In genomic region chr11:125914601-125915000, GRCh38 we compare ENCODE assay signal across 14 cellular contexts. TPM values are rescaled to one million over a fixed set of nuclear protein-coding genes. Genes with fewer than 3 reads are reported as not detected.
A peak's percentile ranks its signal among the peaks of the same experiment; 100 is the strongest.
DNase-seq lines count a peak whose midpoint lies in the region; ATAC-seq and TF ChIP-seq lines count a peak whose summit lies in the region.
"Not testable (repeated sequence)": the region's sequence is repeated elsewhere in the genome, so short reads cannot be mapped to it uniquely, and the experiment has no call there.
"Had no signal": no experiment of that assay in that cellular context is flagged by ENCODE, and none has a peak within 500 bp of the region (broad histone marks: within the 10 kb centered on the region; RNA-seq: fewer than 3 reads in every experiment).

No MANE protein-coding gene starts in this region.

- not testable (repeated sequence) for H3K4me1 ChIP-seq in GM23338 (ENCODE audit: insufficient read depth); Loucy (ENCODE audit: insufficient read depth, low read length, poor library complexity, severe bottlenecking); endodermal cell (ENCODE audit: control insufficient read depth, insufficient read depth, low read length); neural progenitor cell

- not testable (repeated sequence) for H3K27ac ChIP-seq in 22Rv1; C4-2B; GM23338 (ENCODE audit: low read depth); endodermal cell (ENCODE audit: low read depth, low read length); neural progenitor cell

- H3K4me3 ChIP-seq in GM23338; Loucy (ENCODE audit: low read length, poor library complexity, severe bottlenecking); endodermal cell (ENCODE audit: low read length); neural progenitor cell: not testable (repeated sequence)

- H2AFZ ChIP-seq in GM23338; Loucy (ENCODE audit: low read length); neural progenitor cell (replicated peaks): not testable (repeated sequence)

- H3K4me3 Mint-ChIP-seq in GM23338; activated CD8-positive, alpha-beta T cell treated with anti-CD3 and anti-CD28 coated beads for 36 hours; endodermal cell; neural progenitor cell: not testable (repeated sequence)

- POLR2A ChIA-PET in activated CD8-positive, alpha-beta T cell treated with anti-CD3 and anti-CD28 coated beads for 36 hours (lab: Charles Lee): not testable (repeated sequence)

- CTCF ChIA-PET in activated CD8-positive, alpha-beta T cell treated with anti-CD3 and anti-CD28 coated beads for 36 hours (lab: Charles Lee): not testable (repeated sequence)

- intact Hi-C loops in activated CD8-positive, alpha-beta T cell treated with anti-CD3 and anti-CD28 coated beads for 36 hours (cut with micrococcal nuclease): not testable (repeated sequence)

- not testable (repeated sequence) for H3K27me3 Mint-ChIP-seq in GM23338 (ENCODE audit: insufficient read depth, low read depth, poor library complexity); endodermal cell (ENCODE audit: insufficient read depth); neural progenitor cell (ENCODE audit: insufficient read depth, low read depth)
- peaks cover 15% of the 10 kb centered on the region for H3K27me3 Mint-ChIP-seq in activated CD8-positive, alpha-beta T cell treated with anti-CD3 and anti-CD28 coated beads for 36 hours

- H3K36me3 Mint-ChIP-seq in GM23338 (ENCODE audit: low read depth); activated CD8-positive, alpha-beta T cell treated with anti-CD3 and anti-CD28 coated beads for 36 hours (ENCODE audit: low read depth); endodermal cell (ENCODE audit: low read depth); neural progenitor cell: not testable (repeated sequence)

- not testable (repeated sequence) for H3K4me2 ChIP-seq in GM23338; Loucy (ENCODE audit: low read depth, low read length, poor library complexity, severe bottlenecking); neural progenitor cell

- H3K4me1 Mint-ChIP-seq in GM23338; activated CD8-positive, alpha-beta T cell treated with anti-CD3 and anti-CD28 coated beads for 36 hours (ENCODE audit: low read depth); endodermal cell; neural progenitor cell: not testable (repeated sequence)

- not testable (repeated sequence) for ATAC-seq in GM23338; activated CD8-positive, alpha-beta T cell treated with anti-CD3 and anti-CD28 coated beads for 36 hours

- H3K27me3 ChIP-seq in GM23338 (ENCODE audit: insufficient read depth); Loucy (ENCODE audit: insufficient read depth, low read length, poor library complexity, severe bottlenecking); endodermal cell (ENCODE audit: control insufficient read depth, insufficient read depth, low read length, poor library complexity, severe bottlenecking); neural progenitor cell: not testable (repeated sequence)

- H3K79me2 ChIP-seq in GM23338 (replicated peaks; ENCODE audit: insufficient read depth); Loucy (ENCODE audit: insufficient read depth, low read length); neural progenitor cell (ENCODE audit: low read depth): not testable (repeated sequence)

- H3K27ac Mint-ChIP-seq in GM23338; activated CD8-positive, alpha-beta T cell treated with anti-CD3 and anti-CD28 coated beads for 36 hours; endodermal cell; neural progenitor cell: not testable (repeated sequence)

- H3K36me3 ChIP-seq in GM23338 (ENCODE audit: insufficient read depth); Loucy (ENCODE audit: insufficient read depth, low read length); endodermal cell (ENCODE audit: control insufficient read depth, insufficient read depth, low read length); neural progenitor cell: not testable (repeated sequence)

- TF ChIP-seq CTCF in 22Rv1 (IDR thresholded peaks at IDR 0.05) (peak; percentile 39), C4-2B (conservative IDR thresholded peaks at IDR 0.05) (0 out of 2 replicates have a peak, but pooled peaks have one; percentile 8), GM23338 (conservative IDR thresholded peaks at IDR 0.05; ENCODE audit: low read depth in 2 of 2) (peak; percentile 47 to 61; a peak in 3 of 4 replicates), Loucy (conservative IDR thresholded peaks at IDR 0.05; ENCODE audit: low read length) (peak; percentile 49), endodermal cell (conservative IDR thresholded peaks at IDR 0.05) (peak; percentile 70), neural progenitor cell (IDR thresholded peaks at IDR 0.05) (peak; percentile 28)
- not testable (repeated sequence) for TF ChIP-seq CTCF in activated CD8-positive, alpha-beta T cell treated with anti-CD3 and anti-CD28 coated beads for 36 hours (IDR thresholded peaks at IDR 0.05)

- 78 to 79% methylated on average over 3 of the region's 3 CpGs for WGBS in endodermal cell (ENCODE audit: insufficient coverage in 1 of 2, insufficient read length in 1 of 2), 2 experiments

- not testable (repeated sequence) for H3K9me2 ChIP-seq in GM23338 (ENCODE audit: insufficient read depth); Loucy (replicated peaks; ENCODE audit: low read depth, low read length)

- DNase-seq in GM23338 (ENCODE audit: low spot score); endodermal cell; neural progenitor cell (ENCODE audit: low spot score): not testable (repeated sequence)
- peak; percentile 7 for DNase-seq in activated CD8-positive, alpha-beta T cell treated with anti-CD3 and anti-CD28 coated beads for 36 hours

- not testable (repeated sequence) for H4K20me1 ChIP-seq in GM23338 (replicated peaks; ENCODE audit: insufficient read depth); Loucy (ENCODE audit: insufficient read depth, low read length, poor library complexity, severe bottlenecking); neural progenitor cell (ENCODE audit: low read depth)

- H3K9me3 ChIP-seq in Loucy (ENCODE audit: insufficient read depth, low read depth, low read length); endodermal cell (ENCODE audit: control insufficient read depth, low read length); neural progenitor cell (ENCODE audit: low read depth): not testable (repeated sequence)

- not testable (repeated sequence) for H3F3A ChIP-seq in GM23338 (replicated peaks; ENCODE audit: low read depth); Loucy (ENCODE audit: low read depth); neural progenitor cell (ENCODE audit: low read depth)

- H3K9ac ChIP-seq in Loucy (ENCODE audit: low read depth, low read length, poor library complexity, severe bottlenecking); endodermal cell (ENCODE audit: extremely low read depth, low read length, poor library complexity, severe bottlenecking); neural progenitor cell: not testable (repeated sequence)

- H3K9me3 Mint-ChIP-seq in GM23338; activated CD8-positive, alpha-beta T cell treated with anti-CD3 and anti-CD28 coated beads for 36 hours; endodermal cell; neural progenitor cell: not testable (repeated sequence)

RNA-seq across cellular contexts. Expression of gene DDX25, which starts 10.3 kb away (rescaled TPM):
- 20.7 and 23.6 TPM in 2 replicates for total RNA-seq in GM23338 (2014; rRNA removed; shearing (Covaris generic))
- 20.6 and 21.2 TPM in 2 replicates for polyA plus RNA-seq in GM23338 (2016; fragmentation: Nextera tagmentation; extraction: Ambion mirVana)
- total RNA-seq in activated CD8-positive, alpha-beta T cell treated with anti-CD3 and anti-CD28 coated beads for 36 hours: under 1 TPM; 0.43 to 0.54 TPM
- 1 to 10 TPM; 3.3 to 8.4 TPM for total RNA-seq in endodermal cell
- 3.6 TPM for polyA plus RNA-seq in endodermal cell (2013, experiment 1 of 2)
- polyA plus RNA-seq in endodermal cell (2013, experiment 2 of 2): 2.8 TPM
- total RNA-seq in neural progenitor cell (ENCODE audit: low replicate concordance): 8.9 and 12.4 TPM in 2 replicates
- total RNA-seq: CD4-positive, alpha-beta T cell; G401; H4 had no signal
- polyA plus RNA-seq: CD14-positive monocyte; CD8-positive, alpha-beta memory T cell had no signal

RNA-seq across cellular contexts. Expression of gene PUS3, which starts 11.6 kb away (rescaled TPM):
- 24.1 and 35.8 TPM in 2 replicates for total RNA-seq in GM23338 (2014; rRNA removed; shearing (Covaris generic))
- polyA plus RNA-seq in GM23338 (2016; fragmentation: Nextera tagmentation; extraction: Ambion mirVana): 12.0 and 15.8 TPM in 2 replicates
- total RNA-seq in activated CD8-positive, alpha-beta T cell treated with anti-CD3 and anti-CD28 coated beads for 36 hours: 10 to 100 TPM; 15.4 to 15.5 TPM
- total RNA-seq in endodermal cell (10 to 100 TPM; 12.6 to 13.7 TPM), neural progenitor cell (ENCODE audit: low replicate concordance) (13.3 and 22.1 TPM in 2 replicates)
- polyA plus RNA-seq in endodermal cell (2013, experiment 1 of 2): 16.1 TPM
- 16.0 TPM for polyA plus RNA-seq in endodermal cell (2013, experiment 2 of 2)

RNA-seq across cellular contexts. Expression of gene HYLS1, which starts 27.1 kb away (rescaled TPM):
- 13.1 and 14.6 TPM in 2 replicates for total RNA-seq in GM23338 (2014; rRNA removed; shearing (Covaris generic))
- polyA plus RNA-seq in GM23338 (2016; fragmentation: Nextera tagmentation; extraction: Ambion mirVana): 20.7 and 25.7 TPM in 2 replicates
- total RNA-seq in activated CD8-positive, alpha-beta T cell treated with anti-CD3 and anti-CD28 coated beads for 36 hours: 1 to 10 TPM; 4.6 to 5.2 TPM
- total RNA-seq in endodermal cell (1 to 10 TPM; 6.6 to 7.7 TPM), neural progenitor cell (ENCODE audit: low replicate concordance) (7.7 and 8.9 TPM in 2 replicates)
- polyA plus RNA-seq in endodermal cell (2013, experiment 1 of 2): 4.5 TPM
- polyA plus RNA-seq in endodermal cell (2013, experiment 2 of 2): 4.1 TPM

RNA-seq across cellular contexts. Expression of gene VSIG10L2, which starts 31.2 kb away (rescaled TPM):
- total RNA-seq in GM23338 (2014; rRNA removed; shearing (Covaris generic)): not detected in 2 replicates
- polyA plus RNA-seq in GM23338 (2016; fragmentation: Nextera tagmentation; extraction: Ambion mirVana): 0.59 and 0.63 TPM in 2 replicates
- total RNA-seq in activated CD8-positive, alpha-beta T cell treated with anti-CD3 and anti-CD28 coated beads for 36 hours: not detected
- total RNA-seq in endodermal cell (not detected), neural progenitor cell (ENCODE audit: low replicate concordance) (not detected in 2 replicates)
- polyA plus RNA-seq in endodermal cell (2013, experiment 1 of 2): not detected
- polyA plus RNA-seq in endodermal cell (2013, experiment 2 of 2): not detected
- total RNA-seq: CD4-positive, alpha-beta T cell; CD8-positive, alpha-beta memory T cell; Daoy; G401; H4 had no signal
- polyA plus RNA-seq: A549; CD14-positive monocyte; CD8-positive, alpha-beta memory T cell had no signal
